Comparison of ENCODE assay signal across 20 cellular contexts in genomic region chr9:34520505-34521385, GRCh38. TPM values are rescaled to one million over a fixed set of nuclear protein-coding genes. Genes with fewer than 3 reads are reported as not detected.
"Had no signal": no experiment of that assay in that cellular context is flagged by ENCODE, and none has a peak within 500 bp of the region (broad histone marks: within the 10 kb centered on the region; RNA-seq: fewer than 3 reads in every experiment).

No MANE protein-coding gene starts in this region.

- H3K9ac ChIP-seq: parathyroid adenoma had no signal

- H2AFZ ChIP-seq: parathyroid adenoma had no signal

- ATAC-seq: activated naive CD8-positive, alpha-beta T cell treated with anti-CD3 and anti-CD28 coated beads, Interleukin-2, amount 50 U/mL, for 24 hours; heart right ventricle; left lobe of liver; natural killer cell treated with Interleukin-12 subunit alpha and Interleukin-12 subunit beta and Interleukin-15 and Interleukin-18, amount 100 ng/mL, for 72 hours had no signal

- DNase-seq: activated CD4-positive, alpha-beta T cell treated with anti-CD3 and anti-CD28 coated beads, Interleukin-2, amount 50 U/mL, for 4 hours; activated naive CD4-positive, alpha-beta T cell; activated naive CD8-positive, alpha-beta T cell treated with anti-CD3 and anti-CD28 coated beads, Interleukin-2, amount 50 U/mL, for 24 hours; activated T-cell treated with anti-CD3 and anti-CD28 coated beads, Interleukin-2, amount 50 U/mL, for 48 hours; effector CD8-positive, alpha-beta T cell; heart right ventricle; islet precursor cell; retina; T-helper 1 cell; thyroid gland; uterus had no signal

- H3K4me3 Mint-ChIP-seq: activated naive CD8-positive, alpha-beta T cell treated with anti-CD3 and anti-CD28 coated beads, Interleukin-2, amount 50 U/mL, for 24 hours; natural killer cell treated with Interleukin-12 subunit alpha and Interleukin-12 subunit beta and Interleukin-15 and Interleukin-18, amount 100 ng/mL, for 72 hours had no signal

- H3K9me3 Mint-ChIP-seq: activated naive CD8-positive, alpha-beta T cell treated with anti-CD3 and anti-CD28 coated beads, Interleukin-2, amount 50 U/mL, for 24 hours; natural killer cell treated with Interleukin-12 subunit alpha and Interleukin-12 subunit beta and Interleukin-15 and Interleukin-18, amount 100 ng/mL, for 72 hours had no signal

- H3K79me2 ChIP-seq: parathyroid adenoma had no signal

- FAIRE-seq: astrocyte, frontal cortex, TTC549 had no signal

- H3K4me1 ChIP-seq: uterus had no signal

- H3K9me3 ChIP-seq: heart right ventricle, thyroid gland, uterus had no signal

- H3K36me3 ChIP-seq: heart right ventricle, thyroid gland, uterus had no signal

- H3K4me3 ChIP-seq: coronary artery, heart right ventricle, skin epidermis, thyroid gland, uterus had no signal

- H3K27me3 ChIP-seq: thyroid gland, uterus had no signal

- H3K36me3 Mint-ChIP-seq: natural killer cell treated with Interleukin-12 subunit alpha and Interleukin-12 subunit beta and Interleukin-15 and Interleukin-18, amount 100 ng/mL, for 72 hours had no signal

- H3K27ac ChIP-seq: coronary artery, heart right ventricle, parathyroid adenoma, skin epidermis, thyroid gland, uterus had no signal

- H3K27ac Mint-ChIP-seq: activated naive CD8-positive, alpha-beta T cell treated with anti-CD3 and anti-CD28 coated beads, Interleukin-2, amount 50 U/mL, for 24 hours; natural killer cell treated with Interleukin-12 subunit alpha and Interleukin-12 subunit beta and Interleukin-15 and Interleukin-18, amount 100 ng/mL, for 72 hours had no signal

RNA-seq across cellular contexts. Expression of gene ENHO, which starts 2.0 kb away (rescaled TPM):
- total RNA-seq: fibroblast of lung; natural killer cell treated with Interleukin-12 subunit alpha and Interleukin-12 subunit beta and Interleukin-15 and Interleukin-18, amount 100 ng/mL, for 72 hours; thyroid gland had no signal
- polyA plus RNA-seq: fibroblast of lung had no signal
